Comparison of ENCODE assay signal across 9 cellular contexts in the genomic region with DNA sequence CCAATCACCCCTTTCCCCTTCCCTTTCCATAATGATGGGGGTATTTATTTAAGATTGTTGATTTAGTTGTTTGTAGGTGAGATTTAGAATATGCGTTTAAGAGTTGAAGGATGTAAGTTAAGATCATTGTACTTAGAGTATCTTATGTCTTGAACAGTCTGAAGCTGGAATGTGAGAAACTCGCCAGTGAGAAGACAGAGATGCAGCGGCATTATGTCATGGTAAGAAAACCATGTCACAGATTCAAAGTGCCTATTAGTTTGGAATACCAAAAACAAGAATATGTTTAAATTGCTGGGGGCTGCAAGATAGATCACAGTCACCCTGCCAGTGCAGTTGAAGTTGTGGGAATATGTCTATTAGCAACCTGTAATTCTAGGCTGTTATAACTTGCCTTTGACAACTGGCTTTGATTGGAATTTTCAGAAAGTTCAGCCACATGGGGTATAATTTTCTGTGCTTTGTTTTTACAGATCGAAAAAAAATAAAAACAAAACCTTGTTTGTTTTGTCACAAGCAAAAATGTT.
DNase-seq lines count a peak whose midpoint lies in the region; ATAC-seq and TF ChIP-seq lines count a peak whose summit lies in the region.
"Had no signal": no experiment of that assay in that cellular context is flagged by ENCODE, and none has a peak within 500 bp of the region (broad histone marks: within the 10 kb centered on the region; RNA-seq: fewer than 3 reads in every experiment).

No MANE protein-coding gene starts in this region.

- DNase-seq in DND-41 (no peak), NCI-H69 (lab: John Stamatoyannopoulos, UW) (peak; percentile 28), epithelial cell of esophagus (ENCODE audit: low read depth) (no peak), cerebellar nuclear complex (lab: John Stamatoyannopoulos, UW) (no peak), NCI-H2196 (lab: John Stamatoyannopoulos, UW; ENCODE audit: unreplicated experiment) (no peak)
- DNase-seq: activated CD4-positive, alpha-beta T cell treated with anti-CD3 and anti-CD28 coated beads for 1 hour had no signal

- H3K4me2 ChIP-seq in DND-41 (ENCODE audit: insufficient read depth, low read length): peak overlapping the region; percentile 86

- ATAC-seq in DND-41 (ENCODE audit: insufficient read depth, low read depth) (no peak), GM18498 (IDR thresholded peaks at IDR 0.05; ENCODE audit: unreplicated experiment) (no peak), HG03571 (IDR thresholded peaks at IDR 0.05; ENCODE audit: unreplicated experiment) (no peak)

- H3K4me1 ChIP-seq in DND-41 (ENCODE audit: insufficient read depth, low read length) (peaks cover 36% of the 10 kb centered on the region), neutrophil (ENCODE audit: control insufficient read depth in 1 of 2, insufficient read depth in 1 of 2, low read depth in 1 of 2, low read length in 1 of 2) (peaks cover 62 to 71% of the 10 kb centered on the region in 2 experiments)

- H3K4me3 ChIP-seq in DND-41 (ENCODE audit: low read depth in 1 of 2, low read length in 2 of 2): peak overlapping the region in 1 of 2 experiments; percentile 69; a peak in 1 of 4 replicates
- peak overlapping the region; percentile 70 for H3K4me3 ChIP-seq in epithelial cell of esophagus (ENCODE audit: low read length)
- H3K4me3 ChIP-seq in neutrophil (ENCODE audit: low read depth in 1 of 2, low read length in 1 of 2): peak overlapping the region; percentile 96 to 97

- no peak overlapping the region for H2AFZ ChIP-seq in DND-41 (ENCODE audit: low read depth, low read length)

- H3K27ac ChIP-seq in DND-41 (ENCODE audit: low read length): no peak overlapping the region
- peak overlapping the region; percentile 99 for H3K27ac ChIP-seq in neutrophil

- H4K20me1 ChIP-seq in DND-41 (ENCODE audit: insufficient read depth, low read length): peaks cover 23% of the 10 kb centered on the region; the same call in 1 of the 2 replicates

- H3K27me3 ChIP-seq in DND-41 (ENCODE audit: insufficient read depth, low read length, poor library complexity) (no peaks in the 10 kb centered on the region), neutrophil (peaks cover 10% of the 10 kb centered on the region)

- H3K79me2 ChIP-seq in DND-41 (ENCODE audit: insufficient read depth, low read length): peaks cover 10% of the 10 kb centered on the region

- no peak overlapping the region for H3K9ac ChIP-seq in DND-41 (ENCODE audit: low read depth, low read length)

- no peak for TF ChIP-seq CTCF in DND-41 (IDR thresholded peaks at IDR 0.05; ENCODE audit: borderline replicate concordance, extremely low read depth, low read length, poor library complexity, severe bottlenecking)
- no peak for TF ChIP-seq CTCF in epithelial cell of esophagus (IDR thresholded peaks at IDR 0.05; ENCODE audit: insufficient read depth, low read depth, low read length, missing control alignments)
- TF ChIP-seq CTCF in neutrophil (IDR thresholded peaks at IDR 0.05): no peak

- H3K9me3 ChIP-seq in DND-41 (ENCODE audit: insufficient read depth, low read length, severe bottlenecking): no peaks in the 10 kb centered on the region
- no peaks in the 10 kb centered on the region for H3K9me3 ChIP-seq in neutrophil

- H3K36me3 ChIP-seq in DND-41 (ENCODE audit: insufficient read depth, low read length) (no peaks in the 10 kb centered on the region), neutrophil (peaks cover 17% of the 10 kb centered on the region)
